ENCODE assay signal across 13 cellular contexts in the genomic region with DNA sequence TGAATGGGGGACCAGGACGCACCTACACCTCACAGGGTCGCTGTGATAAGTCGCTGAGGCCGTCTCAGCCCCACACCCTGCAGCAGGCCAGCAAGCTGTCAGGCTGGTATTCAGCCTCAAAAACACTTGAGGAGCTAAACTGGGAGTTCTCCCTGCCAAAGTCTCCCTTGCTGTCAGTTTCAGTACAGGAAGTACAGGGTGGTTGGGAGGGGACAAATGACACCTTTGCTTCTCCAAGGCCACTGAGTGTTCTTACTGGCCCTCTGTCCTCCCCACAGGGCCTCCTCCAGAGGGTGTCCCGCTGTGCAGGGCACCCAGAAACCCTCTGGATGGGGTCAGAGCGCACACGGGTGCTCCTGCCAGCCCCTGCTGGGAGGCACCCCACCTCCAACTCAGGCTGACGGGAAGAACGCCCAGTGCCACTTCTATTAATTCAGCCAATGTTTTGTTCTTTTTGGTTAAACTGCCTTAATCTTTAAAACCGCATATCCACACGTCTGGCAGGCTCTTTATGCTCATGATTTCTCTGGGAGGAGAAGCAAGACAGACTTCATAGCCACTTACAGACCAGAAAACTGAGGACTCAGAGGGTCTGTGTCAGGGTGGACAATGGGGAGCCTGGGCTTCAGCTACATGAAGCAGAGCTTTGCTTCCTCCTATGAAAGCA.
DNase-seq lines count a peak whose midpoint lies in the region; ATAC-seq and TF ChIP-seq lines count a peak whose summit lies in the region.
"Had no signal": no experiment of that assay in that cellular context is flagged by ENCODE, and none has a peak within 500 bp of the region (broad histone marks: within the 10 kb centered on the region; RNA-seq: fewer than 3 reads in every experiment).

No MANE protein-coding gene starts in this region.

- H3K9me3 ChIP-seq in T-helper 17 cell (ENCODE audit: control insufficient read depth, low read length, poor library complexity, severe bottlenecking) (no peaks in the 10 kb centered on the region), heart right ventricle (no peaks in the 10 kb centered on the region), HAP-1 (no peaks in the 10 kb centered on the region)

- no peak for TF ChIP-seq CTCF in heart right ventricle (IDR thresholded peaks at IDR 0.05)

- H3K36me3 ChIP-seq in heart right ventricle (no peaks in the 10 kb centered on the region), rectal smooth muscle tissue (ENCODE audit: control insufficient read depth, insufficient read depth, low read length) (no peaks in the 10 kb centered on the region), HAP-1 (replicated peaks) (no peaks in the 10 kb centered on the region)

- WGBS in heart right ventricle, 2 donors: 39 to 69% methylated on average over 11 of the region's 11 CpGs

- H3K36me3 Mint-ChIP-seq in T-helper 17 cell (ENCODE audit: low read depth): no peaks in the 10 kb centered on the region
- H3K36me3 Mint-ChIP-seq: CD8-positive, alpha-beta memory T cell had no signal

- H3K27ac ChIP-seq in heart right ventricle (peak overlapping the region; percentile 78 to 92 (median 90)), rectal smooth muscle tissue (ENCODE audit: low read depth, low read length) (peak overlapping the region; percentile 62)

- in situ Hi-C loops in HAP-1 (cut with MboI; ENCODE audit: low sequenced_read_pairs): no loop called here

- H3K27me3 Mint-ChIP-seq in T-helper 17 cell: no peaks in the 10 kb centered on the region
- H3K27me3 Mint-ChIP-seq: CD8-positive, alpha-beta memory T cell had no signal

- ATAC-seq in T-helper 17 cell (no peak), heart right ventricle (peak; percentile 18 to 73 (median 49)), HG02938 (IDR thresholded peaks at IDR 0.05; ENCODE audit: unreplicated experiment) (no peak)
- ATAC-seq: SK-N-SH treated with all-trans-retinoic acid at 6 μM for 48 hours had no signal

- peaks cover 16 to 91% (median 80%) of the 10 kb centered on the region in 9 donors for H3K4me1 ChIP-seq in heart right ventricle
- H3K4me1 ChIP-seq in rectal smooth muscle tissue (ENCODE audit: control insufficient read depth, insufficient read depth, low read length): peaks cover 30% of the 10 kb centered on the region
- H3K4me1 ChIP-seq in HAP-1: peaks cover 23% of the 10 kb centered on the region

- H3K27me3 ChIP-seq in heart right ventricle (no peaks in the 10 kb centered on the region), rectal smooth muscle tissue (ENCODE audit: control insufficient read depth, insufficient read depth, low read length) (no peaks in the 10 kb centered on the region), HAP-1 (ENCODE audit: low read depth) (no peaks in the 10 kb centered on the region)

- intact Hi-C loops in heart right ventricle (cut with DNase I): loop anchor here in 5 of 10 donors (1.0 to 10.0 kb wide), 5 partner anchors 47 to 87 kb away; a partner anchor contains a TSS

- H3K27ac Mint-ChIP-seq in T-helper 17 cell: peak overlapping the region; percentile 75

- H3K4me3 ChIP-seq in heart right ventricle (no peak overlapping the region), rectal smooth muscle tissue (ENCODE audit: low read length) (no peak overlapping the region), HAP-1 (no peak overlapping the region)

- H3K4me1 Mint-ChIP-seq in T-helper 17 cell: peaks cover 21% of the 10 kb centered on the region

- no peak overlapping the region for H3K4me3 Mint-ChIP-seq in T-helper 17 cell
- H3K4me3 Mint-ChIP-seq: CD8-positive, alpha-beta memory T cell had no signal

- DNase-seq in CD1c-positive myeloid dendritic cell (ENCODE audit: extremely low spot score) (peak; percentile 44), T-helper 17 cell (no peak), heart right ventricle (peak in 1 of 2 donors; percentile 48), SW480 (ENCODE audit: low spot score) (no peak), HAP-1 (ENCODE audit: low spot score in 2 of 2) (no peak)
- DNase-seq in stimulated activated CD4-positive, alpha-beta T cell treated with anti-CD3 and anti-CD28 coated beads, Interleukin-4, amount 100 ng/mL, for 1 hour: no peak
- DNase-seq: activated CD4-positive, alpha-beta T cell treated with anti-CD3 and anti-CD28 coated beads, Interleukin-2, amount 50 U/mL, for 4 hours; CD8-positive, alpha-beta memory T cell; kidney glomerular epithelial cell; NCI-H510A treated with DMSO at 0.1 percent for 48 hours had no signal

- H3K9ac ChIP-seq in rectal smooth muscle tissue (ENCODE audit: low read length): no peak overlapping the region

Comparison
In these comparisons a context has a peak if more than half of its experiments do, and no peak if none do; other contexts are left out.
1. ATAC-seq: peak in heart right ventricle (8 of 8); none in T-helper 17 cell (single experiment) and HG02938 (single experiment).